ENCODE assay signal across 2 cellular contexts in genomic region chr15:48253186-48253585, GRCh38.
TF ChIP-seq lines count a peak whose summit lies in the region.

No MANE protein-coding gene starts in this region.

TF ChIP-seq in endothelial cell of umbilical vein, 7 proteins besides CTCF, POLR2A, EP300 and RAD21 (continued from another document):
- TF ChIP-seq GATA2 (IDR thresholded peaks at IDR 0.05; ENCODE audit: insufficient read depth, insufficient read length, low read depth, low read length) = no peak
- TF ChIP-seq FOS (IDR thresholded peaks at IDR 0.05; ENCODE audit: borderline replicate concordance, insufficient read depth, low read length) = no peak
- TF ChIP-seq EZH2 (IDR thresholded peaks at IDR 0.05; ENCODE audit: borderline replicate concordance, low read depth, low read length, severe bottlenecking) = no peak

TF ChIP-seq in GM23338, 12 proteins besides CTCF, POLR2A, EP300 and RAD21 (continued from another document):
- TF ChIP-seq JUNB (IDR thresholded peaks at IDR 0.05; ENCODE audit: unreplicated experiment) (no peak), ZNF331 (CRISPR knock-in tag; IDR thresholded peaks at IDR 0.05; ENCODE audit: low read depth) (no peak), STAT1 (IDR thresholded peaks at IDR 0.05; ENCODE audit: unreplicated experiment) (no peak), REST (IDR thresholded peaks at IDR 0.05; ENCODE audit: unreplicated experiment) (no peak), CREB1 (CRISPR knock-in tag; IDR thresholded peaks at IDR 0.05; ENCODE audit: low read depth) (no peak), EZH2 (IDR thresholded peaks at IDR 0.05; ENCODE audit: low read depth, unreplicated experiment) (no peak), ZNF462 (CRISPR knock-in tag; IDR thresholded peaks at IDR 0.05) (no peak)
